In genomic region chr4:52103314-52103713, GRCh38 we compare ENCODE assay signal across 11 cellular contexts. TPM values are rescaled to one million over a fixed set of nuclear protein-coding genes. Genes with fewer than 3 reads are reported as not detected.
DNase-seq lines count a peak whose midpoint lies in the region; ATAC-seq and TF ChIP-seq lines count a peak whose summit lies in the region.
"Had no signal": no experiment of that assay in that cellular context is flagged by ENCODE, and none has a peak within 500 bp of the region (broad histone marks: within the 10 kb centered on the region; RNA-seq: fewer than 3 reads in every experiment).

No MANE protein-coding gene starts in this region.

- CTCF ChIA-PET in activated naive CD4-positive, alpha-beta T cell treated with anti-CD3 and anti-CD28 coated beads, Interleukin-2, amount 10 ng/mL, durations not matched to agents 7 days and 5 days (lab: Charles Lee) = no interaction called here

- no peaks in the 10 kb centered on the region for H3K9me3 Mint-ChIP-seq in osteocyte (ENCODE audit: unreplicated experiment)
- H3K9me3 Mint-ChIP-seq in activated T-cell treated with anti-CD3 and anti-CD28 coated beads, Interleukin-2, amount 50 U/mL, for 72 hours = no peaks in the 10 kb centered on the region
- no peaks in the 10 kb centered on the region for H3K9me3 Mint-ChIP-seq in activated naive CD4-positive, alpha-beta T cell treated with anti-CD3 and anti-CD28 coated beads, Interleukin-2, amount 10 ng/mL, durations not matched to agents 7 days and 5 days

- TF ChIP-seq CTCF in epithelial cell of esophagus (IDR thresholded peaks at IDR 0.05; ENCODE audit: insufficient read depth, low read depth, low read length, missing control alignments) (peak; percentile 40), osteocyte (IDR thresholded peaks at IDR 0.05) (peak; percentile 52)

- ATAC-seq in HG03039 (IDR thresholded peaks at IDR 0.05; ENCODE audit: unreplicated experiment) = no peak
- ATAC-seq in activated T-cell treated with anti-CD3 and anti-CD28 coated beads, Interleukin-2, amount 50 U/mL, for 72 hours (replicated peaks in 1 of 2) = no peak
- ATAC-seq: pancreas, T-helper 17 cell had no signal

- DNase-seq in DMS53 (lab: John Stamatoyannopoulos, UW) = peak; percentile 41
- DNase-seq in DMS53 treated with DMSO at 0.1 percent for 48 hours (lab: John Stamatoyannopoulos, UW; ENCODE audit: unreplicated experiment) = no peak
- peak; percentile 44 for DNase-seq in NCI-H526 treated with DMSO at 0.1 percent for 48 hours (lab: John Stamatoyannopoulos, UW)
- peak; percentile 41 for DNase-seq in epithelial cell of esophagus (ENCODE audit: low read depth)
- no peak for DNase-seq in osteocyte (ENCODE audit: extremely low spot score, unreplicated experiment)
- DNase-seq in activated T-cell treated with anti-CD3 and anti-CD28 coated beads, Interleukin-2, amount 50 U/mL, for 72 hours = no peak
- no peak for DNase-seq in activated naive CD4-positive, alpha-beta T cell treated with anti-CD3 and anti-CD28 coated beads, Interleukin-2, amount 10 ng/mL, durations not matched to agents 7 days and 5 days
- DNase-seq: pancreas, T-helper 17 cell had no signal

- no peak overlapping the region for H3K4me3 ChIP-seq in epithelial cell of esophagus (ENCODE audit: low read length)
- H3K4me3 ChIP-seq: pancreas had no signal

- no peak overlapping the region for H3K27ac Mint-ChIP-seq in osteocyte (ENCODE audit: unreplicated experiment)
- H3K27ac Mint-ChIP-seq in activated T-cell treated with anti-CD3 and anti-CD28 coated beads, Interleukin-2, amount 50 U/mL, for 72 hours = no peak overlapping the region
- no peak overlapping the region for H3K27ac Mint-ChIP-seq in activated naive CD4-positive, alpha-beta T cell treated with anti-CD3 and anti-CD28 coated beads, Interleukin-2, amount 10 ng/mL, durations not matched to agents 7 days and 5 days
- H3K27ac Mint-ChIP-seq: activated naive CD8-positive, alpha-beta T cell; T-helper 17 cell had no signal

- peaks cover 5% of the 10 kb centered on the region for H3K27me3 Mint-ChIP-seq in osteocyte (ENCODE audit: unreplicated experiment)
- peaks cover 6% of the 10 kb centered on the region for H3K27me3 Mint-ChIP-seq in activated T-cell treated with anti-CD3 and anti-CD28 coated beads, Interleukin-2, amount 50 U/mL, for 72 hours (ENCODE audit: low read depth)
- peaks cover 4% of the 10 kb centered on the region for H3K27me3 Mint-ChIP-seq in activated naive CD4-positive, alpha-beta T cell treated with anti-CD3 and anti-CD28 coated beads, Interleukin-2, amount 10 ng/mL, durations not matched to agents 7 days and 5 days

- no peak overlapping the region for H3K4me3 Mint-ChIP-seq in osteocyte (ENCODE audit: unreplicated experiment)
- no peak overlapping the region for H3K4me3 Mint-ChIP-seq in activated T-cell treated with anti-CD3 and anti-CD28 coated beads, Interleukin-2, amount 50 U/mL, for 72 hours
- no peak overlapping the region for H3K4me3 Mint-ChIP-seq in activated naive CD4-positive, alpha-beta T cell treated with anti-CD3 and anti-CD28 coated beads, Interleukin-2, amount 10 ng/mL, durations not matched to agents 7 days and 5 days
- H3K4me3 Mint-ChIP-seq: activated naive CD8-positive, alpha-beta T cell; T-helper 17 cell had no signal

- peaks cover 3% of the 10 kb centered on the region for H3K4me1 Mint-ChIP-seq in osteocyte (ENCODE audit: unreplicated experiment)
- H3K4me1 Mint-ChIP-seq in activated T-cell treated with anti-CD3 and anti-CD28 coated beads, Interleukin-2, amount 50 U/mL, for 72 hours (ENCODE audit: low read depth) = no peaks in the 10 kb centered on the region
- H3K4me1 Mint-ChIP-seq in activated naive CD4-positive, alpha-beta T cell treated with anti-CD3 and anti-CD28 coated beads, Interleukin-2, amount 10 ng/mL, durations not matched to agents 7 days and 5 days = no peaks in the 10 kb centered on the region
- H3K4me1 Mint-ChIP-seq: T-helper 17 cell had no signal

- H3K36me3 Mint-ChIP-seq in osteocyte (ENCODE audit: unreplicated experiment) = no peaks in the 10 kb centered on the region
- no peaks in the 10 kb centered on the region for H3K36me3 Mint-ChIP-seq in activated T-cell treated with anti-CD3 and anti-CD28 coated beads, Interleukin-2, amount 50 U/mL, for 72 hours (ENCODE audit: insufficient read depth in 2 of 2)
- no peaks in the 10 kb centered on the region for H3K36me3 Mint-ChIP-seq in activated naive CD4-positive, alpha-beta T cell treated with anti-CD3 and anti-CD28 coated beads, Interleukin-2, amount 10 ng/mL, durations not matched to agents 7 days and 5 days
- H3K36me3 Mint-ChIP-seq: activated naive CD8-positive, alpha-beta T cell had no signal

RNA-seq across cellular contexts. Expression of gene SPATA18, which starts 52.2 kb away (rescaled TPM):
- total RNA-seq in osteocyte = 11.9 and 13.4 TPM in 2 replicates
- total RNA-seq in activated T-cell treated with anti-CD3 and anti-CD28 coated beads, Interleukin-2, amount 50 U/mL, for 72 hours = under 1 TPM in 1 of 2 donors, not detected in 1; 0.24 TPM

Comparison
In these comparisons a context has a peak if more than half of its experiments do, and no peak if none do; other contexts are left out.
1. DNase-seq: peak in DMS53 (single experiment), NCI-H526 treated with DMSO at 0.1 percent for 48 hours (single experiment) and epithelial cell of esophagus (single experiment); none in DMS53 treated with DMSO at 0.1 percent for 48 hours (single experiment), osteocyte (single experiment), activated T-cell treated with anti-CD3 and anti-CD28 coated beads, Interleukin-2, amount 50 U/mL, for 72 hours (0 of 2) and activated naive CD4-positive, alpha-beta T cell treated with anti-CD3 and anti-CD28 coated beads, Interleukin-2, amount 10 ng/mL, durations not matched to agents 7 days and 5 days (single experiment).
2. RNA of gene SPATA18, which starts 52.2 kb away (total RNA-seq): 11.9 to 13.4 TPM in osteocyte; 0.24 TPM in activated T-cell treated with anti-CD3 and anti-CD28 coated beads, Interleukin-2, amount 50 U/mL, for 72 hours; every median in the first group is over 10 times any median in the second.